ENCODE assay signal across 8 cellular contexts in genomic region chr6:3227363-3228045, GRCh38. TPM values are rescaled to one million over a fixed set of nuclear protein-coding genes. Genes with fewer than 3 reads are reported as not detected.
DNase-seq lines count a peak whose midpoint lies in the region; ATAC-seq and TF ChIP-seq lines count a peak whose summit lies in the region.

Gene TUBB2B, minus strand, starts transcription at chr6:3227653. Its CDS starts 110 bp downstream, at chr6:3227543.

- peaks cover 16% of the 10 kb centered on the region; the same call in 1 of the 2 replicates for H3K79me2 ChIP-seq in SK-N-SH (ENCODE audit: insufficient read depth)

- peak within 1 kb of the TSS in 1 of 2 experiments; percentile 97; a peak in 3 of 4 replicates for H3K27ac ChIP-seq in SK-N-SH (ENCODE audit: low read depth in 2 of 2, low read length in 1 of 2)

- H3K4me2 ChIP-seq in SK-N-SH: peak within 1 kb of the TSS; percentile 98

- no peak for ATAC-seq in HG03280 (IDR thresholded peaks at IDR 0.05; ENCODE audit: unreplicated experiment)
- no peak for ATAC-seq in GM21360 (IDR thresholded peaks at IDR 0.05; ENCODE audit: unreplicated experiment)

- CTCF ChIA-PET in SK-N-SH (lab: Yijun Ruan, JAX): interaction anchor here (1.0 to 9.6 kb wide), 6 partner anchors 13 to 71 kb away, joined by 3 to 63 read pairs (median 4); partner anchors contain the start of gene TUBB2A

- H3K9ac ChIP-seq in SK-N-SH: peak within 1 kb of the TSS; percentile 79

- H3F3A ChIP-seq in SK-N-SH (replicated peaks; ENCODE audit: insufficient read depth): peaks cover 30% of the 10 kb centered on the region

- H3K36me3 ChIP-seq in MG63: no peaks in the 10 kb centered on the region
- H3K36me3 ChIP-seq in SK-N-SH (replicated peaks in 1 of 2; ENCODE audit: control insufficient read depth in 1 of 2, insufficient read depth in 2 of 2, low read length in 1 of 2): peaks cover 0 to 15% of the 10 kb centered on the region in 2 experiments
- peaks cover 24% of the 10 kb centered on the region for H3K36me3 ChIP-seq in neuron (ENCODE audit: insufficient read depth, low read length)

- no peaks in the 10 kb centered on the region for H3K9me2 ChIP-seq in SK-N-SH

- POLR2A ChIA-PET in SK-N-SH (lab: Yijun Ruan, JAX): interaction anchor here (0.9 to 5.1 kb wide), 11 partner anchors 13 to 794 kb away, joined by 3 to 88 read pairs (median 8); partner anchors contain the start of genes BPHL and TUBB2A

- peak within 1 kb of the TSS; percentile 46 for H3K4me3 ChIP-seq in MG63
- peak within 1 kb of the TSS; percentile 75 to 86 for H3K4me3 ChIP-seq in SK-N-SH (ENCODE audit: low read depth in 2 of 2, low read length in 1 of 2)
- H3K4me3 ChIP-seq in fibroblast of villous mesenchyme (ENCODE audit: low read depth, low read length): peak within 1 kb of the TSS; percentile 63
- H3K4me3 ChIP-seq in neuron (ENCODE audit: low read length): peak within 1 kb of the TSS; percentile 98

- H2AFZ ChIP-seq in SK-N-SH (ENCODE audit: low read depth) (peak within 1 kb of the TSS; percentile 52), neuron (ENCODE audit: low read depth, low read length) (no peak within 1 kb of the TSS)

- H4K20me1 ChIP-seq in SK-N-SH (ENCODE audit: insufficient read depth): peaks cover 13% of the 10 kb centered on the region

- 4% methylated on average over 33 of the region's 66 CpGs for WGBS in SK-N-SH (ENCODE audit: low lambda C conversion rate)

- H3K4me1 ChIP-seq in SK-N-SH (ENCODE audit: control insufficient read depth in 1 of 2, insufficient read depth in 2 of 2, low read depth in 1 of 2, low read length in 1 of 2): peaks cover 10 to 11% of the 10 kb centered on the region in 2 experiments; a peak in 3 of 4 replicates
- H3K4me1 ChIP-seq in neuron (ENCODE audit: insufficient read depth, low read length): peaks cover 32% of the 10 kb centered on the region

- TF ChIP-seq EP300 in SK-N-SH (IDR thresholded peaks at IDR 0.05; ENCODE audit: borderline replicate concordance in 1 of 2, low read depth in 1 of 2, low read length in 1 of 2): no peak

- H3K27me3 ChIP-seq in MG63: peaks cover 6% of the 10 kb centered on the region
- H3K27me3 ChIP-seq in SK-N-SH (ENCODE audit: insufficient read depth): peaks cover 15% of the 10 kb centered on the region; the same call in 1 of the 2 replicates
- no peaks in the 10 kb centered on the region for H3K27me3 ChIP-seq in neuron (ENCODE audit: insufficient read depth, low read length)

- H3K9me3 ChIP-seq in MG63 (no peaks in the 10 kb centered on the region), SK-N-SH (no peaks in the 10 kb centered on the region), neuron (ENCODE audit: low read length) (no peaks in the 10 kb centered on the region)

- TF ChIP-seq RAD21 in SK-N-SH (IDR thresholded peaks at IDR 0.05; ENCODE audit: low read length): no peak

- DNase-seq in Daoy (ENCODE audit: low read depth) (peak; percentile 92), MG63 (peak; percentile 26), SK-N-SH (peak; percentile 97), fibroblast of villous mesenchyme (ENCODE audit: low read depth) (no peak)
- no peak for DNase-seq in activated CD8-positive, alpha-beta memory T cell treated with anti-CD3 and anti-CD28 coated beads, Interleukin-2, amount 50 U/mL, for 48 hours

- TF ChIP-seq CTCF in SK-N-SH (IDR thresholded peaks at IDR 0.05) (no peak), fibroblast of villous mesenchyme (IDR thresholded peaks at IDR 0.05; ENCODE audit: insufficient read depth, low read depth, low read length) (no peak)

TF ChIP-seq in SK-N-SH, 30 proteins besides CTCF, POLR2A, EP300 and RAD21 (continues in another document):
- TF ChIP-seq TCF12 (IDR thresholded peaks at IDR 0.05) (no peak), NRF1 (IDR thresholded peaks at IDR 0.05; ENCODE audit: low read depth, low read length) (0 out of 2 replicates have a peak, but pooled peaks have one; percentile 8), JUND (IDR thresholded peaks at IDR 0.05) (no peak), TEAD4 (IDR thresholded peaks at IDR 0.05; ENCODE audit: borderline replicate concordance, insufficient read depth) (no peak), GABPA (IDR thresholded peaks at IDR 0.05; ENCODE audit: low read depth) (no peak), IRF3 (IDR thresholded peaks at IDR 0.05; ENCODE audit: low read depth, low read length) (no peak), REST (IDR thresholded peaks at IDR 0.05; ENCODE audit: low read depth, low read length) (peak; percentile 40; the same call in 1 of the 2 replicates), NFIC (IDR thresholded peaks at IDR 0.05; ENCODE audit: borderline replicate concordance) (no peak), USF2 (IDR thresholded peaks at IDR 0.05; ENCODE audit: borderline replicate concordance, low read depth, low read length) (no peak), ELF1 (IDR thresholded peaks at IDR 0.05) (no peak), SMC3 (IDR thresholded peaks at IDR 0.05; ENCODE audit: low read depth, low read length) (no peak), TAF1 (IDR thresholded peaks at IDR 0.05; ENCODE audit: borderline replicate concordance, low read depth, low read length) (peak; percentile 91), USF1 (IDR thresholded peaks at IDR 0.05; ENCODE audit: borderline replicate concordance, low read depth) (no peak), MAX (IDR thresholded peaks at IDR 0.05; ENCODE audit: low read depth) (peak; percentile 7; the same call in 1 of the 2 replicates), MEF2A (IDR thresholded peaks at IDR 0.05; ENCODE audit: borderline replicate concordance, low read depth) (no peak), CHD2 (IDR thresholded peaks at IDR 0.05; ENCODE audit: low read length, partially characterized antibody) (peak; percentile 34), FOXJ3 (CRISPR knock-in tag; IDR thresholded peaks at IDR 0.05) (no peak)

RNA-seq across cellular contexts. Expression of gene TUBB2B, which starts in this region (rescaled TPM):
- total RNA-seq in Daoy (2014; rRNA removed; shearing (Covaris generic)): 104 TPM in 2 replicates
- 8.6 and 27.6 TPM in 2 replicates for total RNA-seq in MG63 (2014; rRNA removed; shearing (Covaris generic); ENCODE audit: low replicate concordance)
- polyA plus RNA-seq in SK-N-SH (2012; rRNA removed): 161 and 162 TPM in 2 replicates
- 98.8 and 151 TPM in 2 replicates for polyA plus RNA-seq in SK-N-SH (2012; cell fraction: cytosol; rRNA removed)
- polyA plus RNA-seq in SK-N-SH (2012; cell fraction: nucleus; rRNA removed): 84.1 and 119 TPM in 2 replicates
- 4.8 and 5.2 TPM in 2 replicates for total RNA-seq in fibroblast of villous mesenchyme

Comparison
In these comparisons a context has a peak if more than half of its experiments do, and no peak if none do; other contexts are left out.
1. DNase-seq: peak in Daoy (single experiment), MG63 (single experiment) and SK-N-SH (single experiment); none in fibroblast of villous mesenchyme (single experiment) and activated CD8-positive, alpha-beta memory T cell treated with anti-CD3 and anti-CD28 coated beads, Interleukin-2, amount 50 U/mL, for 48 hours (single experiment).
2. H3K4me3 ChIP-seq: peak in every context shown above with its lines; median percentile 98 in neuron; 80 in SK-N-SH; 63 in fibroblast of villous mesenchyme; 46 in MG63.